17 cellular contexts compared by ENCODE assay signal in genomic region chr1:184022651-184023050, GRCh38. TPM values are rescaled to one million over a fixed set of nuclear protein-coding genes. Genes with fewer than 3 reads are reported as not detected.
A peak's percentile ranks its signal among the peaks of the same experiment; 100 is the strongest.
DNase-seq lines count a peak whose midpoint lies in the region; ATAC-seq and TF ChIP-seq lines count a peak whose summit lies in the region.
"Had no signal": no experiment of that assay in that cellular context is flagged by ENCODE, and none has a peak within 500 bp of the region (broad histone marks: within the 10 kb centered on the region; RNA-seq: fewer than 3 reads in every experiment).

No MANE protein-coding gene starts in this region.

- POLR2A ChIA-PET in activated CD4-positive, alpha-beta T cell treated with anti-CD3 and anti-CD28 coated beads for 36 hours (lab: Charles Lee), result no interaction called here

- no peak for TF ChIP-seq CTCF in fibroblast of the aortic adventitia (IDR thresholded peaks at IDR 0.05; ENCODE audit: insufficient read depth, low read length)
- TF ChIP-seq CTCF in nephron progenitor cell (IDR thresholded peaks at IDR 0.05), result no peak

- H3K9me3 Mint-ChIP-seq in nephron progenitor cell, result no peaks in the 10 kb centered on the region
- no peaks in the 10 kb centered on the region for H3K9me3 Mint-ChIP-seq in activated CD4-positive, alpha-beta T cell treated with anti-CD3 and anti-CD28 coated beads for 36 hours (ENCODE audit: low read depth)
- H3K9me3 Mint-ChIP-seq in activated T-cell treated with anti-CD3 and anti-CD28 coated beads, Interleukin-2, amount 50 U/mL, for 4 hours, result no peaks in the 10 kb centered on the region
- H3K9me3 Mint-ChIP-seq: activated T-cell treated with anti-CD3 and anti-CD28 coated beads, Interleukin-2, amount 50 U/mL, for 72 hours had no signal

- no peak for ATAC-seq in HG02981 (IDR thresholded peaks at IDR 0.05; ENCODE audit: unreplicated experiment)
- ATAC-seq in activated CD4-positive, alpha-beta T cell treated with anti-CD3 and anti-CD28 coated beads for 36 hours, result no peak
- ATAC-seq in activated T-cell treated with anti-CD3 and anti-CD28 coated beads, Interleukin-2, amount 50 U/mL, for 4 hours, result no peak
- ATAC-seq: activated T-cell treated with anti-CD3 and anti-CD28 coated beads, Interleukin-2, amount 50 U/mL, for 72 hours; HCT116 had no signal

- peak; percentile 35 for DNase-seq in AG08395 (ENCODE audit: low spot score)
- DNase-seq in OCI-M1 (lab: John Stamatoyannopoulos, UW), result peak; percentile 37
- DNase-seq in fibroblast of the aortic adventitia (ENCODE audit: low read depth), result peak; percentile 85
- no peak for DNase-seq in nephron progenitor cell
- DNase-seq in activated CD4-positive, alpha-beta T cell treated with anti-CD3 and anti-CD28 coated beads for 48 hours, result no peak
- DNase-seq in activated CD4-positive, alpha-beta T cell treated with anti-CD3 and anti-CD28 coated beads for 36 hours, result no peak
- no peak for DNase-seq in activated T-cell treated with anti-CD3 and anti-CD28 coated beads, Interleukin-2, amount 50 U/mL, for 4 hours
- DNase-seq: activated CD4-positive, alpha-beta T cell treated with anti-CD3 and anti-CD28 coated beads for 4 hours; activated T-cell treated with anti-CD3 and anti-CD28 coated beads, Interleukin-2, amount 50 U/mL, for 72 hours; amygdala; DMS53; NCI-H2227 treated with DMSO at 0.1 percent for 48 hours; PC-9; T-helper 2 cell; trophoblast cell had no signal

- peaks cover 52% of the 10 kb centered on the region for H3K4me1 Mint-ChIP-seq in nephron progenitor cell
- no peaks in the 10 kb centered on the region for H3K4me1 Mint-ChIP-seq in activated CD4-positive, alpha-beta T cell treated with anti-CD3 and anti-CD28 coated beads for 36 hours
- H3K4me1 Mint-ChIP-seq in activated T-cell treated with anti-CD3 and anti-CD28 coated beads, Interleukin-2, amount 50 U/mL, for 4 hours (ENCODE audit: low read depth), result no peaks in the 10 kb centered on the region

- peak overlapping the region; percentile 11 for H3K4me3 Mint-ChIP-seq in nephron progenitor cell
- H3K4me3 Mint-ChIP-seq in activated CD4-positive, alpha-beta T cell treated with anti-CD3 and anti-CD28 coated beads for 36 hours, result no peak overlapping the region
- H3K4me3 Mint-ChIP-seq in activated T-cell treated with anti-CD3 and anti-CD28 coated beads, Interleukin-2, amount 50 U/mL, for 4 hours, result no peak overlapping the region
- H3K4me3 Mint-ChIP-seq: activated T-cell treated with anti-CD3 and anti-CD28 coated beads, Interleukin-2, amount 50 U/mL, for 72 hours had no signal

- H3K27ac Mint-ChIP-seq in nephron progenitor cell, result peak overlapping the region; percentile 97
- no peak overlapping the region for H3K27ac Mint-ChIP-seq in activated CD4-positive, alpha-beta T cell treated with anti-CD3 and anti-CD28 coated beads for 36 hours
- H3K27ac Mint-ChIP-seq: activated T-cell treated with anti-CD3 and anti-CD28 coated beads, Interleukin-2, amount 50 U/mL, for 72 hours had no signal

- H3K4me3 ChIP-seq in fibroblast of the aortic adventitia (ENCODE audit: low read depth, low read length), result no peak overlapping the region
- H3K4me3 ChIP-seq: PC-9 had no signal

- intact Hi-C loops in activated CD4-positive, alpha-beta T cell treated with anti-CD3 and anti-CD28 coated beads for 36 hours (cut with DNase I, micrococcal nuclease), result no loop called here

- no peaks in the 10 kb centered on the region for H3K27me3 Mint-ChIP-seq in nephron progenitor cell (ENCODE audit: low read depth, poor library complexity)
- H3K27me3 Mint-ChIP-seq in activated CD4-positive, alpha-beta T cell treated with anti-CD3 and anti-CD28 coated beads for 36 hours, result peaks cover 3% of the 10 kb centered on the region
- no peaks in the 10 kb centered on the region for H3K27me3 Mint-ChIP-seq in activated T-cell treated with anti-CD3 and anti-CD28 coated beads, Interleukin-2, amount 50 U/mL, for 4 hours (ENCODE audit: low read depth)

- no peaks in the 10 kb centered on the region for H3K36me3 Mint-ChIP-seq in nephron progenitor cell (ENCODE audit: low read depth)
- no peaks in the 10 kb centered on the region for H3K36me3 Mint-ChIP-seq in activated CD4-positive, alpha-beta T cell treated with anti-CD3 and anti-CD28 coated beads for 36 hours (ENCODE audit: low read depth)
- H3K36me3 Mint-ChIP-seq in activated T-cell treated with anti-CD3 and anti-CD28 coated beads, Interleukin-2, amount 50 U/mL, for 4 hours (ENCODE audit: insufficient read depth), result no peaks in the 10 kb centered on the region

- CTCF ChIA-PET in activated CD4-positive, alpha-beta T cell treated with anti-CD3 and anti-CD28 coated beads for 36 hours (lab: Charles Lee), result no interaction called here

RNA-seq across cellular contexts. Expression of gene COLGALT2, which starts 14.9 kb away (rescaled TPM):
- 1.1 and 3.6 TPM in 2 replicates for total RNA-seq in fibroblast of the aortic adventitia (ENCODE audit: low replicate concordance)
- total RNA-seq in activated CD4-positive, alpha-beta T cell treated with anti-CD3 and anti-CD28 coated beads for 36 hours, result 1 to 10 TPM; 1.7 to 1.8 TPM
- total RNA-seq in activated T-cell treated with anti-CD3 and anti-CD28 coated beads, Interleukin-2, amount 50 U/mL, for 4 hours, result 1 to 10 TPM in 2 of 3 donors, under 1 TPM in 1; 0.63 to 1.5 (median 1.2) TPM

RNA-seq across cellular contexts. Expression of gene TSEN15, which starts 28.9 kb away (rescaled TPM):
- 31.6 and 65.8 TPM in 2 replicates for total RNA-seq in fibroblast of the aortic adventitia (ENCODE audit: low replicate concordance)
- total RNA-seq in activated CD4-positive, alpha-beta T cell treated with anti-CD3 and anti-CD28 coated beads for 36 hours, result 10 to 100 TPM; 44.1 to 47.3 TPM
- total RNA-seq in activated T-cell treated with anti-CD3 and anti-CD28 coated beads, Interleukin-2, amount 50 U/mL, for 4 hours, result 10 to 100 TPM; 54.7 to 58.9 (median 56.3) TPM

Comparison
In these comparisons a context has a peak if more than half of its experiments do, and no peak if none do; other contexts are left out.
1. DNase-seq: peak in AG08395 (single experiment), OCI-M1 (single experiment) and fibroblast of the aortic adventitia (single experiment); none in nephron progenitor cell (single experiment), activated CD4-positive, alpha-beta T cell treated with anti-CD3 and anti-CD28 coated beads for 48 hours (single experiment), activated CD4-positive, alpha-beta T cell treated with anti-CD3 and anti-CD28 coated beads for 36 hours (single experiment) and activated T-cell treated with anti-CD3 and anti-CD28 coated beads, Interleukin-2, amount 50 U/mL, for 4 hours (single experiment).